ENCODE assay signal across 19 cellular contexts in the genomic region with DNA sequence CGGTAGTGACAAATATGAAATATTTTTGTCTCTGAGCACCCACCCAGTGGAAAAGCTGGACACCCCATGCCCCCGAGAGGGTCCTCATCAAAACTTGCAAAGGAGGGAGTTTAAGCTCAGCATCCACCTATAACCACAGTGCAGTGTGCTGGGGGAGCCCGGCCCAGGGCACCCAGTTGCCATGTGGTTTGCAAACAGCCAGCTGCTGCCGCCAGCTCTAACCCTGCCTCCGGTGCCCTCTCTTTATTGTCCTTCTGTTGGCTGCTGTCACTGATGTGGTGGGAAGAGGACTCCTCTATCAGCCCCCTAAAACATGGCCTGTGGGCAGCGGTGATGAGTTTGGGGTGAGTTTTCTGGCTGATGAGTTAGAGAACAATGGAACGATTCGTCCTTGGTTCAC.
"Had no signal": no experiment of that assay in that cellular context is flagged by ENCODE, and none has a peak within 500 bp of the region (broad histone marks: within the 10 kb centered on the region; RNA-seq: fewer than 3 reads in every experiment).

No MANE protein-coding gene starts in this region.

- H3K27ac Mint-ChIP-seq: activated CD4-positive, alpha-beta T cell treated with anti-CD3 and anti-CD28 coated beads, Interleukin-2, amount 10 ng/mL, durations not matched to agents 7 days and 5 days; activated CD8-positive, alpha-beta T cell treated with anti-CD3 and anti-CD28 coated beads, Interleukin-2, amount 10 ng/mL, durations not matched to agents 7 days and 5 days; activated naive CD8-positive, alpha-beta T cell treated with anti-CD3 and anti-CD28 coated beads for 36 hours; stimulated activated naive CD8-positive, alpha-beta T cell treated with anti-CD3 and anti-CD28 coated beads, Interleukin-15, Interleukin-2, amounts not matched to agents 100 ng/mL and 50 ng/mL, for 24 hours; T-cell had no signal

- H3K27ac ChIP-seq: hepatocyte, psoas muscle, suprapubic skin had no signal

- H3K36me3 Mint-ChIP-seq: activated naive CD8-positive, alpha-beta T cell treated with anti-CD3 and anti-CD28 coated beads for 36 hours; T-cell had no signal

- ATAC-seq: activated CD8-positive, alpha-beta T cell treated with anti-CD3 and anti-CD28 coated beads, Interleukin-2, amount 10 ng/mL, durations not matched to agents 7 days and 5 days; left cardiac atrium; psoas muscle; right cardiac atrium; SK-N-SH treated with all-trans-retinoic acid at 6 μM for 48 hours; T-cell had no signal

- H3K4me3 Mint-ChIP-seq: activated CD4-positive, alpha-beta T cell treated with anti-CD3 and anti-CD28 coated beads, Interleukin-2, amount 10 ng/mL, durations not matched to agents 7 days and 5 days; activated CD8-positive, alpha-beta T cell treated with anti-CD3 and anti-CD28 coated beads, Interleukin-2, amount 10 ng/mL, durations not matched to agents 7 days and 5 days; activated naive CD8-positive, alpha-beta T cell treated with anti-CD3 and anti-CD28 coated beads for 36 hours; stimulated activated naive CD8-positive, alpha-beta T cell treated with anti-CD3 and anti-CD28 coated beads, Interleukin-15, Interleukin-2, amounts not matched to agents 100 ng/mL and 50 ng/mL, for 24 hours; T-cell had no signal

- H3K4me1 Mint-ChIP-seq: activated CD4-positive, alpha-beta T cell treated with anti-CD3 and anti-CD28 coated beads, Interleukin-2, amount 10 ng/mL, durations not matched to agents 7 days and 5 days; activated naive CD8-positive, alpha-beta T cell treated with anti-CD3 and anti-CD28 coated beads for 36 hours; T-cell had no signal

- H3K27me3 ChIP-seq: hepatocyte had no signal

- DNase-seq: activated CD4-positive, alpha-beta T cell treated with anti-CD3 and anti-CD28 coated beads, Interleukin-2, amount 10 ng/mL, durations not matched to agents 7 days and 5 days; activated CD4-positive, CD25-positive, alpha-beta regulatory T cell; activated CD8-positive, alpha-beta T cell treated with anti-CD3 and anti-CD28 coated beads, Interleukin-2, amount 10 ng/mL, durations not matched to agents 7 days and 5 days; activated naive CD8-positive, alpha-beta T cell treated with anti-CD3 and anti-CD28 coated beads for 36 hours; amniotic stem cell; foreskin fibroblast; left cardiac atrium; mammary epithelial cell; psoas muscle; right cardiac atrium; stimulated activated CD4-positive, alpha-beta T cell treated with anti-CD3 and anti-CD28 coated beads, Interleukin-15, amount 100 ng/mL, for 24 hours; stimulated activated CD4-positive, alpha-beta T cell treated with anti-CD3 and anti-CD28 coated beads, Interleukin-2, amount 100 ng/mL, for 48 hours; T-helper 9 cell; trophoblast cell had no signal

- H3K36me3 ChIP-seq: suprapubic skin had no signal

- H3K4me3 ChIP-seq: hepatocyte, psoas muscle, suprapubic skin had no signal

- H3K9me3 ChIP-seq: psoas muscle, suprapubic skin had no signal

- H3K4me1 ChIP-seq: psoas muscle, suprapubic skin had no signal

- H3K9me3 Mint-ChIP-seq: activated CD4-positive, alpha-beta T cell treated with anti-CD3 and anti-CD28 coated beads, Interleukin-2, amount 10 ng/mL, durations not matched to agents 7 days and 5 days; activated naive CD8-positive, alpha-beta T cell treated with anti-CD3 and anti-CD28 coated beads for 36 hours; stimulated activated naive CD8-positive, alpha-beta T cell treated with anti-CD3 and anti-CD28 coated beads, Interleukin-15, Interleukin-2, amounts not matched to agents 100 ng/mL and 50 ng/mL, for 24 hours; T-cell had no signal
